2 cellular contexts compared by ENCODE assay signal in the genomic region with DNA sequence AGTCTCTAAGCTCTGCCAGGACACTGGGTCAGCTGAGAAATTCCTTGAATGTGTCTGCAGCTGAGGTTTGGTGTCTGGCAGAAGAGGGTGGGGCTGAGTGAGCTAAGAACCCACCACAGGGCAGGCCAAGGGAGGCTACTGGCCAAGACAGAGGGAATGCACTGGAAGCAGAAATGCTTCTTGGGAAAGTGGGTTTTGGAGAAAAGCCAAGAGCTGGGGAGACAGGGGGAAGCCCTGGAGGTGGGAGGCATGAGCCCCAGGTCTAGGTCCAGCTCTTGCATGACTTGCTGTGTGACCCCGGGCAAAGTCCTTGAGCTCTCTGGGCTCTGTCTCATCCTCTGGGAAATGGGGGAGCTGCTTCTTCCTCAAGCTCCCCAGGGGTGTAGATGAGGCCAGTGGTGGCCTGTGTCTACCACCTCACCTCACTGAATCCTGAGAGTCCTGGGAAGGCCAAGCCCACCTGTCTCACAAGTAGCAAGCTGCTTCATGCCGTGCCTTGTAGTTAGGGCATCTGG.
TF ChIP-seq lines count a peak whose summit lies in the region.

No MANE protein-coding gene starts in this region.

TF ChIP-seq in K562, 482 proteins besides CTCF, POLR2A, EP300 and RAD21 (continues in another document):
- TF ChIP-seq, protein P1, sequence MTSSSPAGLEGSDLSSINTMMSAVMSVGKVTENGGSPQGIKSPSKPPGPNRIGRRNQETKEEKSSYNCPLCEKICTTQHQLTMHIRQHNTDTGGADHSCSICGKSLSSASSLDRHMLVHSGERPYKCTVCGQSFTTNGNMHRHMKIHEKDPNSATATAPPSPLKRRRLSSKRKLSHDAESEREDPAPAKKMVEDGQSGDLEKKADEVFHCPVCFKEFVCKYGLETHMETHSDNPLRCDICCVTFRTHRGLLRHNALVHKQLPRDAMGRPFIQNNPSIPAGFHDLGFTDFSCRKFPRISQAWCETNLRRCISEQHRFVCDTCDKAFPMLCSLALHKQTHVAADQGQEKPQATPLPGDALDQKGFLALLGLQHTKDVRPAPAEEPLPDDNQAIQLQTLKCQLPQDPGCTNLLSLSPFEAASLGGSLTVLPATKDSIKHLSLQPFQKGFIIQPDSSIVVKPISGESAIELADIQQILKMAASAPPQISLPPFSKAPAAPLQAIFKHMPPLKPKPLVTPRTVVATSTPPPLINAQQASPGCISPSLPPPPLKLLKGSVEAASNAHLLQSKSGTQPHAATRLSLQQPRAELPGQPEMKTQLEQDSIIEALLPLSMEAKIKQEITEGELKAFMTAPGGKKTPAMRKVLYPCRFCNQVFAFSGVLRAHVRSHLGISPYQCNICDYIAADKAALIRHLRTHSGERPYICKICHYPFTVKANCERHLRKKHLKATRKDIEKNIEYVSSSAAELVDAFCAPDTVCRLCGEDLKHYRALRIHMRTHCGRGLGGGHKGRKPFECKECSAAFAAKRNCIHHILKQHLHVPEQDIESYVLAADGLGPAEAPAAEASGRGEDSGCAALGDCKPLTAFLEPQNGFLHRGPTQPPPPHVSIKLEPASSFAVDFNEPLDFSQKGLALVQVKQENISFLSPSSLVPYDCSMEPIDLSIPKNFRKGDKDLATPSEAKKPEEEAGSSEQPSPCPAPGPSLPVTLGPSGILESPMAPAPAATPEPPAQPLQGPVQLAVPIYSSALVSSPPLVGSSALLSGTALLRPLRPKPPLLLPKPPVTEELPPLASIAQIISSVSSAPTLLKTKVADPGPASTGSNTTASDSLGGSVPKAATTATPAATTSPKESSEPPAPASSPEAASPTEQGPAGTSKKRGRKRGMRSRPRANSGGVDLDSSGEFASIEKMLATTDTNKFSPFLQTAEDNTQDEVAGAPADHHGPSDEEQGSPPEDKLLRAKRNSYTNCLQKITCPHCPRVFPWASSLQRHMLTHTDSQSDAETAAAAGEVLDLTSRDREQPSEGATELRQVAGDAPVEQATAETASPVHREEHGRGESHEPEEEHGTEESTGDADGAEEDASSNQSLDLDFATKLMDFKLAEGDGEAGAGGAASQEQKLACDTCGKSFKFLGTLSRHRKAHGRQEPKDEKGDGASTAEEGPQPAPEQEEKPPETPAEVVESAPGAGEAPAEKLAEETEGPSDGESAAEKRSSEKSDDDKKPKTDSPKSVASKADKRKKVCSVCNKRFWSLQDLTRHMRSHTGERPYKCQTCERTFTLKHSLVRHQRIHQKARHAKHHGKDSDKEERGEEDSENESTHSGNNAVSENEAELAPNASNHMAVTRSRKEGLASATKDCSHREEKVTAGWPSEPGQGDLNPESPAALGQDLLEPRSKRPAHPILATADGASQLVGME (CRISPR knock-in tag; IDR thresholded peaks at IDR 0.05), result no peak
- TF ChIP-seq, protein P2, sequence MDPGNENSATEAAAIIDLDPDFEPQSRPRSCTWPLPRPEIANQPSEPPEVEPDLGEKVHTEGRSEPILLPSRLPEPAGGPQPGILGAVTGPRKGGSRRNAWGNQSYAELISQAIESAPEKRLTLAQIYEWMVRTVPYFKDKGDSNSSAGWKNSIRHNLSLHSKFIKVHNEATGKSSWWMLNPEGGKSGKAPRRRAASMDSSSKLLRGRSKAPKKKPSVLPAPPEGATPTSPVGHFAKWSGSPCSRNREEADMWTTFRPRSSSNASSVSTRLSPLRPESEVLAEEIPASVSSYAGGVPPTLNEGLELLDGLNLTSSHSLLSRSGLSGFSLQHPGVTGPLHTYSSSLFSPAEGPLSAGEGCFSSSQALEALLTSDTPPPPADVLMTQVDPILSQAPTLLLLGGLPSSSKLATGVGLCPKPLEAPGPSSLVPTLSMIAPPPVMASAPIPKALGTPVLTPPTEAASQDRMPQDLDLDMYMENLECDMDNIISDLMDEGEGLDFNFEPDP (CRISPR knock-in tag; IDR thresholded peaks at IDR 0.05), result no peak
- no peak for TF ChIP-seq FOXJ2 (tag; IDR thresholded peaks at IDR 0.05)
- TF ChIP-seq ZFP36 (IDR thresholded peaks at IDR 0.05; ENCODE audit: low read depth, low read length, partially characterized antibody), result peak; percentile 39
- no peak for TF ChIP-seq XRCC5 (IDR thresholded peaks at IDR 0.05; ENCODE audit: low read depth, low read length)
- no peak for TF ChIP-seq ADNP (tag; IDR thresholded peaks at IDR 0.05)
- TF ChIP-seq MAZ (CRISPR knock-in tag; conservative IDR thresholded peaks at IDR 0.05 in 1 of 2, IDR thresholded peaks at IDR 0.05 in 1 of 2), result no peak
- TF ChIP-seq, protein P3, sequence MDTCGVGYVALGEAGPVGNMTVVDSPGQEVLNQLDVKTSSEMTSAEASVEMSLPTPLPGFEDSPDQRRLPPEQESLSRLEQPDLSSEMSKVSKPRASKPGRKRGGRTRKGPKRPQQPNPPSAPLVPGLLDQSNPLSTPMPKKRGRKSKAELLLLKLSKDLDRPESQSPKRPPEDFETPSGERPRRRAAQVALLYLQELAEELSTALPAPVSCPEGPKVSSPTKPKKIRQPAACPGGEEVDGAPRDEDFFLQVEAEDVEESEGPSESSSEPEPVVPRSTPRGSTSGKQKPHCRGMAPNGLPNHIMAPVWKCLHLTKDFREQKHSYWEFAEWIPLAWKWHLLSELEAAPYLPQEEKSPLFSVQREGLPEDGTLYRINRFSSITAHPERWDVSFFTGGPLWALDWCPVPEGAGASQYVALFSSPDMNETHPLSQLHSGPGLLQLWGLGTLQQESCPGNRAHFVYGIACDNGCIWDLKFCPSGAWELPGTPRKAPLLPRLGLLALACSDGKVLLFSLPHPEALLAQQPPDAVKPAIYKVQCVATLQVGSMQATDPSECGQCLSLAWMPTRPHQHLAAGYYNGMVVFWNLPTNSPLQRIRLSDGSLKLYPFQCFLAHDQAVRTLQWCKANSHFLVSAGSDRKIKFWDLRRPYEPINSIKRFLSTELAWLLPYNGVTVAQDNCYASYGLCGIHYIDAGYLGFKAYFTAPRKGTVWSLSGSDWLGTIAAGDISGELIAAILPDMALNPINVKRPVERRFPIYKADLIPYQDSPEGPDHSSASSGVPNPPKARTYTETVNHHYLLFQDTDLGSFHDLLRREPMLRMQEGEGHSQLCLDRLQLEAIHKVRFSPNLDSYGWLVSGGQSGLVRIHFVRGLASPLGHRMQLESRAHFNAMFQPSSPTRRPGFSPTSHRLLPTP (IDR thresholded peaks at IDR 0.05; ENCODE audit: borderline replicate concordance, extremely low read depth, insufficient read length), result no peak
- peak; percentile 37; the same call in 1 of the 2 replicates for TF ChIP-seq BCOR (IDR thresholded peaks at IDR 0.05)
- TF ChIP-seq, protein P4, sequence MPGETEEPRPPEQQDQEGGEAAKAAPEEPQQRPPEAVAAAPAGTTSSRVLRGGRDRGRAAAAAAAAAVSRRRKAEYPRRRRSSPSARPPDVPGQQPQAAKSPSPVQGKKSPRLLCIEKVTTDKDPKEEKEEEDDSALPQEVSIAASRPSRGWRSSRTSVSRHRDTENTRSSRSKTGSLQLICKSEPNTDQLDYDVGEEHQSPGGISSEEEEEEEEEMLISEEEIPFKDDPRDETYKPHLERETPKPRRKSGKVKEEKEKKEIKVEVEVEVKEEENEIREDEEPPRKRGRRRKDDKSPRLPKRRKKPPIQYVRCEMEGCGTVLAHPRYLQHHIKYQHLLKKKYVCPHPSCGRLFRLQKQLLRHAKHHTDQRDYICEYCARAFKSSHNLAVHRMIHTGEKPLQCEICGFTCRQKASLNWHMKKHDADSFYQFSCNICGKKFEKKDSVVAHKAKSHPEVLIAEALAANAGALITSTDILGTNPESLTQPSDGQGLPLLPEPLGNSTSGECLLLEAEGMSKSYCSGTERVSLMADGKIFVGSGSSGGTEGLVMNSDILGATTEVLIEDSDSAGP (CRISPR knock-in tag; IDR thresholded peaks at IDR 0.05), result no peak
- TF ChIP-seq HSF4 (CRISPR knock-in tag; IDR thresholded peaks at IDR 0.05; ENCODE audit: borderline replicate concordance), result no peak
- TF ChIP-seq ZNF347 (CRISPR knock-in tag; IDR thresholded peaks at IDR 0.05; ENCODE audit: low read depth), result no peak
- no peak for TF ChIP-seq NR2C1 (IDR thresholded peaks at IDR 0.05)
- TF ChIP-seq NR2C1 (tag; IDR thresholded peaks at IDR 0.05), result no peak
- TF ChIP-seq BCL6 (CRISPR knock-in tag; IDR thresholded peaks at IDR 0.05), result no peak

TF ChIP-seq in SK-N-SH treated with all-trans-retinoic acid at 6 μM for 48 hours, 23 proteins besides CTCF, POLR2A, EP300 and RAD21:
- TF ChIP-seq ZFP3 (CRISPR knock-in tag; IDR thresholded peaks at IDR 0.05) (no peak), ISL1 (CRISPR knock-in tag; IDR thresholded peaks at IDR 0.05) (no peak), GLIS3 (CRISPR knock-in tag; IDR thresholded peaks at IDR 0.05) (no peak), ZC3H10 (CRISPR knock-in tag; IDR thresholded peaks at IDR 0.05) (no peak), ZNF565 (CRISPR knock-in tag; conservative IDR thresholded peaks at IDR 0.05; ENCODE audit: low read depth) (no peak), RARB (CRISPR knock-in tag; IDR thresholded peaks at IDR 0.05) (no peak), ZNF70 (CRISPR knock-in tag; IDR thresholded peaks at IDR 0.05) (no peak), TOX (CRISPR knock-in tag; IDR thresholded peaks at IDR 0.05; ENCODE audit: borderline replicate concordance) (no peak), ESRRG (CRISPR knock-in tag; IDR thresholded peaks at IDR 0.05) (no peak), BACH2 (CRISPR knock-in tag; IDR thresholded peaks at IDR 0.05; ENCODE audit: borderline replicate concordance) (no peak), ZFP30 (CRISPR knock-in tag; IDR thresholded peaks at IDR 0.05) (no peak), CSDC2 (CRISPR knock-in tag; IDR thresholded peaks at IDR 0.05) (no peak), TCF4 (CRISPR knock-in tag; IDR thresholded peaks at IDR 0.05; ENCODE audit: borderline replicate concordance) (no peak), SNAI2 (CRISPR knock-in tag; IDR thresholded peaks at IDR 0.05) (no peak), OSR1 (CRISPR knock-in tag; IDR thresholded peaks at IDR 0.05) (no peak)
- TF ChIP-seq, protein P5, sequence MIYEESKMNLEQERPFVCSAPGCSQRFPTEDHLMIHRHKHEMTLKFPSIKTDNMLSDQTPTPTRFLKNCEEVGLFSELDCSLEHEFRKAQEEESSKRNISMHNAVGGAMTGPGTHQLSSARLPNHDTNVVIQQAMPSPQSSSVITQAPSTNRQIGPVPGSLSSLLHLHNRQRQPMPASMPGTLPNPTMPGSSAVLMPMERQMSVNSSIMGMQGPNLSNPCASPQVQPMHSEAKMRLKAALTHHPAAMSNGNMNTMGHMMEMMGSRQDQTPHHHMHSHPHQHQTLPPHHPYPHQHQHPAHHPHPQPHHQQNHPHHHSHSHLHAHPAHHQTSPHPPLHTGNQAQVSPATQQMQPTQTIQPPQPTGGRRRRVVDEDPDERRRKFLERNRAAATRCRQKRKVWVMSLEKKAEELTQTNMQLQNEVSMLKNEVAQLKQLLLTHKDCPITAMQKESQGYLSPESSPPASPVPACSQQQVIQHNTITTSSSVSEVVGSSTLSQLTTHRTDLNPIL (CRISPR knock-in tag; IDR thresholded peaks at IDR 0.05; ENCODE audit: low read depth), result no peak
- TF ChIP-seq, protein P6, sequence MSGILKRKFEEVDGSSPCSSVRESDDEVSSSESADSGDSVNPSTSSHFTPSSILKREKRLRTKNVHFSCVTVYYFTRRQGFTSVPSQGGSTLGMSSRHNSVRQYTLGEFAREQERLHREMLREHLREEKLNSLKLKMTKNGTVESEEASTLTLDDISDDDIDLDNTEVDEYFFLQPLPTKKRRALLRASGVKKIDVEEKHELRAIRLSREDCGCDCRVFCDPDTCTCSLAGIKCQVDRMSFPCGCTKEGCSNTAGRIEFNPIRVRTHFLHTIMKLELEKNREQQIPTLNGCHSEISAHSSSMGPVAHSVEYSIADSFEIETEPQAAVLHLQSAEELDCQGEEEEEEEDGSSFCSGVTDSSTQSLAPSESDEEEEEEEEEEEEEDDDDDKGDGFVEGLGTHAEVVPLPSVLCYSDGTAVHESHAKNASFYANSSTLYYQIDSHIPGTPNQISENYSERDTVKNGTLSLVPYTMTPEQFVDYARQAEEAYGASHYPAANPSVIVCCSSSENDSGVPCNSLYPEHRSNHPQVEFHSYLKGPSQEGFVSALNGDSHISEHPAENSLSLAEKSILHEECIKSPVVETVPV (CRISPR knock-in tag; IDR thresholded peaks at IDR 0.05), result no peak
- TF ChIP-seq, protein P7, sequence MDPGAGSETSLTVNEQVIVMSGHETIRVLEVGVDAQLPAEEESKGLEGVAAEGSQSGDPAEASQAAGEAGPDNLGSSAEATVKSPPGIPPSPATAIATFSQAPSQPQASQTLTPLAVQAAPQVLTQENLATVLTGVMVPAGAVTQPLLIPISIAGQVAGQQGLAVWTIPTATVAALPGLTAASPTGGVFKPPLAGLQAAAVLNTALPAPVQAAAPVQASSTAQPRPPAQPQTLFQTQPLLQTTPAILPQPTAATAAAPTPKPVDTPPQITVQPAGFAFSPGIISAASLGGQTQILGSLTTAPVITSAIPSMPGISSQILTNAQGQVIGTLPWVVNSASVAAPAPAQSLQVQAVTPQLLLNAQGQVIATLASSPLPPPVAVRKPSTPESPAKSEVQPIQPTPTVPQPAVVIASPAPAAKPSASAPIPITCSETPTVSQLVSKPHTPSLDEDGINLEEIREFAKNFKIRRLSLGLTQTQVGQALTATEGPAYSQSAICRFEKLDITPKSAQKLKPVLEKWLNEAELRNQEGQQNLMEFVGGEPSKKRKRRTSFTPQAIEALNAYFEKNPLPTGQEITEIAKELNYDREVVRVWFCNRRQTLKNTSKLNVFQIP (CRISPR knock-in tag; IDR thresholded peaks at IDR 0.05; ENCODE audit: borderline replicate concordance, low read depth), result no peak
- TF ChIP-seq, protein P8, sequence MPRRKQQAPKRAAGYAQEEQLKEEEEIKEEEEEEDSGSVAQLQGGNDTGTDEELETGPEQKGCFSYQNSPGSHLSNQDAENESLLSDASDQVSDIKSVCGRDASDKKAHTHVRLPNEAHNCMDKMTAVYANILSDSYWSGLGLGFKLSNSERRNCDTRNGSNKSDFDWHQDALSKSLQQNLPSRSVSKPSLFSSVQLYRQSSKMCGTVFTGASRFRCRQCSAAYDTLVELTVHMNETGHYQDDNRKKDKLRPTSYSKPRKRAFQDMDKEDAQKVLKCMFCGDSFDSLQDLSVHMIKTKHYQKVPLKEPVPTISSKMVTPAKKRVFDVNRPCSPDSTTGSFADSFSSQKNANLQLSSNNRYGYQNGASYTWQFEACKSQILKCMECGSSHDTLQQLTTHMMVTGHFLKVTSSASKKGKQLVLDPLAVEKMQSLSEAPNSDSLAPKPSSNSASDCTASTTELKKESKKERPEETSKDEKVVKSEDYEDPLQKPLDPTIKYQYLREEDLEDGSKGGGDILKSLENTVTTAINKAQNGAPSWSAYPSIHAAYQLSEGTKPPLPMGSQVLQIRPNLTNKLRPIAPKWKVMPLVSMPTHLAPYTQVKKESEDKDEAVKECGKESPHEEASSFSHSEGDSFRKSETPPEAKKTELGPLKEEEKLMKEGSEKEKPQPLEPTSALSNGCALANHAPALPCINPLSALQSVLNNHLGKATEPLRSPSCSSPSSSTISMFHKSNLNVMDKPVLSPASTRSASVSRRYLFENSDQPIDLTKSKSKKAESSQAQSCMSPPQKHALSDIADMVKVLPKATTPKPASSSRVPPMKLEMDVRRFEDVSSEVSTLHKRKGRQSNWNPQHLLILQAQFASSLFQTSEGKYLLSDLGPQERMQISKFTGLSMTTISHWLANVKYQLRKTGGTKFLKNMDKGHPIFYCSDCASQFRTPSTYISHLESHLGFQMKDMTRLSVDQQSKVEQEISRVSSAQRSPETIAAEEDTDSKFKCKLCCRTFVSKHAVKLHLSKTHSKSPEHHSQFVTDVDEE (CRISPR knock-in tag; IDR thresholded peaks at IDR 0.05), result no peak
